Comparison of ENCODE assay signal across 24 cellular contexts in the genomic region with DNA sequence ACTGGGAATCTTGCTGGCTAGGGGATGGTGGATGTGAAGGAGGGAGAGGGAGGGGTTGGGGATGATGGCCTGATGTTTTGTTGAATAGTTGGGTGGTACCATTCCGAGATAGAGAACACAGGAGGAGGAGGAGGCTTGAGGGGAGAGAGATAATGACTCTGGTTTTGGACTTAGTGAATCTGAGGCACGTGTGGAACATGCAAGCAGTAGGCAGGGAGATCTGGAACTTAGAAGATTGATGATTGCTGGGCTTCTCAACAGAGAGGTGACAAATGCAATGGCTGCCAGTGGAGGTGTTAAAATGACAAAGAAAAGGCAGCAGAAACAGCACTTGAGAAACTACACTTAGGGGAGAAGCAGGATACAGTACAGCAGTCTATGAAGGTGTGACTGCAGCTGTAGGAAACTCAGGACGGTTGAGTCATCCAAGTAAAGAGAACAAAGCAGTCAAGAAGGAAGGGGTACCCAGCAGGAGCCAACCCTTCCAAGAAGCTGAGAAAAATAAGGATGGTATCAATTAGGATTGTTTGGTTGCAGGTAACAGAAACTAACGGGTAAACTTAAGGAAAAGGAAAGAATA.
DNase-seq lines count a peak whose midpoint lies in the region; TF ChIP-seq lines count a peak whose summit lies in the region.
"Had no signal": no experiment of that assay in that cellular context is flagged by ENCODE, and none has a peak within 500 bp of the region (broad histone marks: within the 10 kb centered on the region; RNA-seq: fewer than 3 reads in every experiment).

No MANE protein-coding gene starts in this region.

- H3K27me3 ChIP-seq in mammary epithelial cell (ENCODE audit: insufficient read depth, low read length) (no peaks in the 10 kb centered on the region), breast epithelium (no peaks in the 10 kb centered on the region), Loucy (ENCODE audit: insufficient read depth, low read length, poor library complexity, severe bottlenecking) (no peaks in the 10 kb centered on the region)
- H3K27me3 ChIP-seq: BLaER1 treated with 17β-estradiol and CSF1 and Interleukin-3, amounts not matched to agents 10 nM and 100 nM had no signal

- no peaks in the 10 kb centered on the region for H4K20me1 ChIP-seq in mammary epithelial cell (ENCODE audit: insufficient read depth, low read length)
- H4K20me1 ChIP-seq in Loucy (ENCODE audit: insufficient read depth, low read length, poor library complexity, severe bottlenecking) = no peaks in the 10 kb centered on the region
- H4K20me1 ChIP-seq: BLaER1 treated with 17β-estradiol and CSF1 and Interleukin-3, amounts not matched to agents 10 nM and 100 nM had no signal

- no peak overlapping the region for H3K27ac ChIP-seq in mammary epithelial cell (ENCODE audit: insufficient read depth, low read depth, low read length)
- no peak overlapping the region for H3K27ac ChIP-seq in breast epithelium
- H3K27ac ChIP-seq: A549; BLaER1 treated with 17β-estradiol and CSF1 and Interleukin-3, amounts not matched to agents 10 nM and 100 nM; GM23248; RWPE1 had no signal

- H3K9me3 ChIP-seq in mammary epithelial cell (replicated peaks; ENCODE audit: insufficient read depth, low read length) (no peaks in the 10 kb centered on the region), breast epithelium (no peaks in the 10 kb centered on the region), Loucy (ENCODE audit: insufficient read depth, low read depth, low read length) (no peaks in the 10 kb centered on the region)
- H3K9me3 ChIP-seq: A549 had no signal

- H3K4me2 ChIP-seq in mammary epithelial cell (ENCODE audit: insufficient read depth, low read depth, low read length) (no peak overlapping the region), Loucy (ENCODE audit: low read depth, low read length, poor library complexity, severe bottlenecking) (no peak overlapping the region)
- H3K4me2 ChIP-seq: A549; BLaER1 treated with 17β-estradiol and CSF1 and Interleukin-3, amounts not matched to agents 10 nM and 100 nM had no signal

- intact Hi-C loops in mammary epithelial cell (cut with micrococcal nuclease) (no loop called here), breast epithelium (cut with DNase I; ENCODE audit: low total_unique reads) (no loop called here)

- in situ Hi-C loops in mammary epithelial cell (cut with MboI; ENCODE audit: low sequenced_read_pairs in 2 of 2) = no loop called here

- H3K4me1 ChIP-seq in mammary epithelial cell (ENCODE audit: insufficient read depth, low read length) (no peaks in the 10 kb centered on the region), breast epithelium (no peaks in the 10 kb centered on the region), Loucy (ENCODE audit: insufficient read depth, low read length, poor library complexity, severe bottlenecking) (peaks cover 10% of the 10 kb centered on the region)
- H3K4me1 ChIP-seq: A549 had no signal

- H3F3A ChIP-seq in Loucy (ENCODE audit: low read depth) = no peaks in the 10 kb centered on the region

- TF ChIP-seq CTCF in mammary epithelial cell (conservative IDR thresholded peaks at IDR 0.05 in 1 of 2, IDR thresholded peaks at IDR 0.05 in 1 of 2; ENCODE audit: extremely low read depth in 1 of 2, insufficient read depth in 1 of 2, low read depth in 1 of 2, low read length in 2 of 2) (no peak), breast epithelium (IDR thresholded peaks at IDR 0.05) (no peak), Loucy (conservative IDR thresholded peaks at IDR 0.05; ENCODE audit: low read length) (no peak), choroid plexus epithelial cell (conservative IDR thresholded peaks at IDR 0.05; ENCODE audit: low read depth, low read length) (no peak)

- peak; percentile 45 for DNase-seq in mammary epithelial cell
- no peak for DNase-seq in breast epithelium (ENCODE audit: low spot score in 2 of 2)
- DNase-seq in choroid plexus epithelial cell (ENCODE audit: low read depth) = peak; percentile 28
- DNase-seq in renal cortical epithelial cell (ENCODE audit: low read depth) = peak; percentile 20
- no peak for DNase-seq in NCI-H345 treated with DMSO at 0.1 percent for 48 hours (lab: John Stamatoyannopoulos, UW; ENCODE audit: unreplicated experiment)
- DNase-seq in NCI-H748 treated with DMSO at 0.1 percent for 48 hours (lab: John Stamatoyannopoulos, UW) = no peak
- DNase-seq: AML-193; CD4-positive, alpha-beta T cell; GM23248; H9; Karpas-422; NCI-H1092 treated with DMSO at 0.1 percent for 48 hours; NCI-H1436; NCI-H187; NCI-H2081 treated with DMSO at 0.1 percent for 48 hours; NCI-H2171; NCI-H345; NCI-H524; NCI-H774; SHP77 had no signal

- H3K79me2 ChIP-seq in mammary epithelial cell (ENCODE audit: insufficient read depth, low read length) (no peaks in the 10 kb centered on the region), Loucy (ENCODE audit: insufficient read depth, low read length) (no peaks in the 10 kb centered on the region)

- no peaks in the 10 kb centered on the region for H3K36me3 ChIP-seq in mammary epithelial cell (ENCODE audit: insufficient read depth, low read length)
- H3K36me3 ChIP-seq in breast epithelium = no peaks in the 10 kb centered on the region
- no peaks in the 10 kb centered on the region for H3K36me3 ChIP-seq in Loucy (ENCODE audit: insufficient read depth, low read length)
- H3K36me3 ChIP-seq: BLaER1 treated with 17β-estradiol and CSF1 and Interleukin-3, amounts not matched to agents 10 nM and 100 nM had no signal

- no peak for TF ChIP-seq POLR2A in breast epithelium (IDR thresholded peaks at IDR 0.05)

- CTCF ChIA-PET in mammary epithelial cell (lab: Charles Lee; ENCODE audit: low non-redundant PET) = no interaction called here

- no peak overlapping the region for H3K4me3 ChIP-seq in mammary epithelial cell (replicated peaks in 1 of 3; ENCODE audit: insufficient read depth in 1 of 3, low read depth in 2 of 3, low read length in 3 of 3)
- H3K4me3 ChIP-seq in breast epithelium = no peak overlapping the region
- no peak overlapping the region for H3K4me3 ChIP-seq in Loucy (ENCODE audit: low read length, poor library complexity, severe bottlenecking)
- H3K4me3 ChIP-seq in choroid plexus epithelial cell (ENCODE audit: low read depth, low read length) = no peak overlapping the region
- H3K4me3 ChIP-seq: A549; BLaER1 treated with 17β-estradiol and CSF1 and Interleukin-3, amounts not matched to agents 10 nM and 100 nM; GM23248 had no signal

- 66% methylated on average over 4 of the region's 4 CpGs for WGBS in mammary epithelial cell (ENCODE audit: low coverage, missing lambda C conversion rate)

- dilution Hi-C loops in mammary epithelial cell (cut with HindIII; ENCODE audit: low sequenced_read_pairs) = loop anchor here (5.0 kb wide), 2 partner anchors 80 to 295 kb away; no protein-coding TSS in a partner anchor

- no peaks in the 10 kb centered on the region for H3K9me2 ChIP-seq in Loucy (replicated peaks; ENCODE audit: low read depth, low read length)

- H3K9ac ChIP-seq in mammary epithelial cell (ENCODE audit: insufficient read depth, low read length) (no peak overlapping the region), Loucy (ENCODE audit: low read depth, low read length, poor library complexity, severe bottlenecking) (no peak overlapping the region)
- H3K9ac ChIP-seq: BLaER1 treated with 17β-estradiol and CSF1 and Interleukin-3, amounts not matched to agents 10 nM and 100 nM; GM23248 had no signal

- H2AFZ ChIP-seq in mammary epithelial cell (ENCODE audit: low read depth, low read length) = no peak overlapping the region
- H2AFZ ChIP-seq in Loucy (ENCODE audit: low read length) = peak overlapping the region; percentile 36; the same call in 1 of the 2 replicates
- H2AFZ ChIP-seq: GM23248 had no signal

- BruUV-seq in mammary epithelial cell (replicated peaks; lab: Mats Ljungman, UMichigan) = no TSS peak

Comparison
In these comparisons a context has a peak if more than half of its experiments do, and no peak if none do; other contexts are left out.
1. DNase-seq: peak in mammary epithelial cell (single experiment), choroid plexus epithelial cell (single experiment) and renal cortical epithelial cell (single experiment); none in breast epithelium (0 of 2), NCI-H345 treated with DMSO at 0.1 percent for 48 hours (single experiment) and NCI-H748 treated with DMSO at 0.1 percent for 48 hours (single experiment).